In the genomic region with DNA sequence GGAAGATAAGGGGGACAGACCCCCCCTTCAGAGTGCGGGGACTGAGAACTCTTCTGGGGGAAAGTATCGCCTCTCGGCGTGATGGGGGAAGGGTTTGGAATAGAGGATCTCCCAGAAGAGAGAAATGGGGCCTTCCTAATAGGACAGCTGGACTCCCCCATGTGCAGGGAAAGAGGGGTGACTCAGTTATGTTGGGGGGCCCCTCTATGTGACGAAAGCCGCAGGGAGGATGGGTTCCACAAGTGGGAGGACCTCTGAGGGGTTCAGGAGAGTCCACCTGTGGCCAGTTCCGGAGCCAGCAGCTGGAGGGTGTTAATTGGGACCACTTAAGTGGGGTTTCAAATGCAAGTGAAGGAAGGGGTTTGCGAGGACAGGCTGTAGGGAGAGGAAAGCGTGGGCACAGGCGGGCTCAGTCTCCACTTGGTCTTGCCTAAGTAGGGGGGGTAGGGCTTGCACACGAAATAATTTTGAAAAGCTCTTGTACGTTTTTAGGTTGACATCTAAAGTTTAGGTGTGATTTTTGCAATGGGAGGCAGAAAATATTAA, we compare ENCODE assay signal across 8 cellular contexts. TPM values are rescaled to one million over a fixed set of nuclear protein-coding genes. Genes with fewer than 3 reads are reported as not detected.
DNase-seq lines count a peak whose midpoint lies in the region; TF ChIP-seq lines count a peak whose summit lies in the region.

No MANE protein-coding gene starts in this region.

- no peaks in the 10 kb centered on the region for H3K9me2 ChIP-seq in Karpas-422 (replicated peaks; ENCODE audit: insufficient read depth, low read length)

- TF ChIP-seq CTCF in coronary artery (IDR thresholded peaks at IDR 0.05) (no peak), nephron progenitor cell (IDR thresholded peaks at IDR 0.05) (no peak), GM20000 (IDR thresholded peaks at IDR 0.05; ENCODE audit: extremely low read depth, missing control alignments) (no peak)

- no peaks in the 10 kb centered on the region for H3K9me3 ChIP-seq in Karpas-422 (ENCODE audit: low read length)

- H3K4me1 Mint-ChIP-seq in nephron progenitor cell: peaks cover 36% of the 10 kb centered on the region

- H3K27me3 Mint-ChIP-seq in nephron progenitor cell (ENCODE audit: low read depth, poor library complexity): peaks cover 3% of the 10 kb centered on the region

- no peaks in the 10 kb centered on the region for H4K20me1 ChIP-seq in Karpas-422 (ENCODE audit: insufficient read depth, low read depth, low read length)

- no peak overlapping the region for H2AFZ ChIP-seq in Karpas-422 (ENCODE audit: low read length)

- DNase-seq in DMS 273 (lab: John Stamatoyannopoulos, UW; ENCODE audit: unreplicated experiment): peak; percentile 59
- DNase-seq in DMS 273 treated with DMSO at 0.1 percent for 48 hours (lab: John Stamatoyannopoulos, UW): no peak
- no peak for DNase-seq in Karpas-422
- no peak for DNase-seq in coronary artery (ENCODE audit: low spot score)
- no peak for DNase-seq in nephron progenitor cell
- DNase-seq in stimulated activated naive CD4-positive, alpha-beta T cell treated with Interleukin-2 at 50 U/mL for 16 hours (lab: John Stamatoyannopoulos, UW): no peak
- DNase-seq in GM20000 (ENCODE audit: low spot score): no peak
- DNase-seq in stimulated activated CD4-positive, alpha-beta T cell treated with anti-CD3 and anti-CD28 coated beads, Interleukin-4, amount 100 ng/mL, for 1 hour: no peak

- H3K27ac Mint-ChIP-seq in nephron progenitor cell: peak overlapping the region; percentile 87

- H3K4me3 ChIP-seq in Karpas-422 (ENCODE audit: low read length) (peak overlapping the region; percentile 70), coronary artery (peak overlapping the region; percentile 76)

- H3K36me3 Mint-ChIP-seq in nephron progenitor cell (ENCODE audit: low read depth): peaks cover 7% of the 10 kb centered on the region

- H3K79me2 ChIP-seq in Karpas-422 (ENCODE audit: low read length): peaks cover 34% of the 10 kb centered on the region

- peaks cover 7% of the 10 kb centered on the region; the same call in 1 of the 2 replicates for H3K36me3 ChIP-seq in Karpas-422 (ENCODE audit: insufficient read depth, low read length)

- H3K4me1 ChIP-seq in Karpas-422 (ENCODE audit: low read length): peaks cover 23% of the 10 kb centered on the region

- peak overlapping the region; percentile 71 for H3K4me2 ChIP-seq in Karpas-422 (ENCODE audit: low read depth, low read length, poor library complexity, severe bottlenecking)

- H3K27ac ChIP-seq in Karpas-422 (ENCODE audit: low read length) (peak overlapping the region; percentile 70), coronary artery (peak overlapping the region in 1 of 2 donors; percentile 96)

- H3K9ac ChIP-seq in Karpas-422 (ENCODE audit: low read length): peak overlapping the region; percentile 85

- H3K4me3 Mint-ChIP-seq in nephron progenitor cell: peak overlapping the region; percentile 88

- H3K9me3 Mint-ChIP-seq in nephron progenitor cell: peaks cover 58% of the 10 kb centered on the region

- no peaks in the 10 kb centered on the region for H3K27me3 ChIP-seq in Karpas-422 (ENCODE audit: low read length)

RNA-seq across cellular contexts. Expression of a gene that starts 0.7 kb away (rescaled TPM):
- total RNA-seq in Karpas-422 (2014; rRNA removed; shearing (Covaris generic); ENCODE audit: low replicate concordance): 9.5 and 12.2 TPM in 2 replicates

RNA-seq across cellular contexts. Expression of a gene that starts 13.7 kb away (rescaled TPM):
- total RNA-seq in Karpas-422 (2014; rRNA removed; shearing (Covaris generic); ENCODE audit: low replicate concordance): 63.4 and 83.6 TPM in 2 replicates
